ENCODE assay signal across 15 cellular contexts in genomic region chr5:135114759-135115158, GRCh38.
DNase-seq lines count a peak whose midpoint lies in the region; ATAC-seq, FAIRE-seq and TF ChIP-seq lines count a peak whose summit lies in the region.
"Had no signal": no experiment of that assay in that cellular context is flagged by ENCODE, and none has a peak within 500 bp of the region (broad histone marks: within the 10 kb centered on the region; RNA-seq: fewer than 3 reads in every experiment).

No MANE protein-coding gene starts in this region.

- H2BK5ac ChIP-seq in IMR-90 (ENCODE audit: low read depth, low read length, poor library complexity, severe bottlenecking), result no peak overlapping the region

- H3K36me3 ChIP-seq in IMR-90 (ENCODE audit: control insufficient read depth, insufficient read depth, low read length) (no peaks in the 10 kb centered on the region), bronchial epithelial cell (ENCODE audit: control insufficient read depth, insufficient read depth, low read length) (no peaks in the 10 kb centered on the region), spleen (no peaks in the 10 kb centered on the region)
- H3K36me3 ChIP-seq: BLaER1 treated with 17β-estradiol and CSF1 and Interleukin-3, amounts not matched to agents 10 nM and 100 nM; HAP-1 had no signal

- no peak overlapping the region for H2BK120ac ChIP-seq in IMR-90 (ENCODE audit: low read depth, low read length)

- no peaks in the 10 kb centered on the region; the same call in 1 of the 2 replicates for H4K20me1 ChIP-seq in IMR-90 (ENCODE audit: insufficient read depth, low read length)
- H4K20me1 ChIP-seq: BLaER1 treated with 17β-estradiol and CSF1 and Interleukin-3, amounts not matched to agents 10 nM and 100 nM had no signal

- H3K4me3 ChIP-seq in IMR-90 (ENCODE audit: insufficient read depth, low read depth, low read length) (no peak overlapping the region), bronchial epithelial cell (ENCODE audit: low read depth, low read length) (no peak overlapping the region), spleen (no peak overlapping the region)
- H3K4me3 ChIP-seq: BLaER1 treated with 17β-estradiol and CSF1 and Interleukin-3, amounts not matched to agents 10 nM and 100 nM; GM23248; HAP-1 had no signal

- no peak overlapping the region for H3K4me2 ChIP-seq in IMR-90 (ENCODE audit: low read depth, low read length)

- in situ Hi-C loops in IMR-90 (cut with MboI; ENCODE audit: low sequenced_read_pairs), result no loop called here

- POLR2A ChIA-PET in IMR-90 (lab: Charles Lee; ENCODE audit: unreplicated experiment), result no interaction called here

- H3K56ac ChIP-seq in IMR-90 (ENCODE audit: extremely low read depth, insufficient read depth, low read length), result no peak overlapping the region

- H3K18ac ChIP-seq in IMR-90 (ENCODE audit: low read depth, low read length), result no peak overlapping the region; the same call in 1 of the 2 replicates

- peaks cover 7% of the 10 kb centered on the region; the same call in 1 of the 2 replicates for H3K4me1 ChIP-seq in IMR-90 (ENCODE audit: control insufficient read depth, insufficient read depth, low read length)
- H3K4me1 ChIP-seq in spleen, result peaks cover 0 to 6% (median 0%) of the 10 kb centered on the region in 6 donors

- no TSS peak for BruUV-seq in IMR-90 (replicated peaks; lab: Mats Ljungman, UMichigan)

- no peak overlapping the region; the same call in 1 of the 2 replicates for H4K5ac ChIP-seq in IMR-90 (ENCODE audit: low read depth, low read length)

- no peak overlapping the region for H3K9ac ChIP-seq in IMR-90 (ENCODE audit: low read depth, low read length)
- H3K9ac ChIP-seq: BLaER1 treated with 17β-estradiol and CSF1 and Interleukin-3, amounts not matched to agents 10 nM and 100 nM; GM23248 had no signal

- no peak overlapping the region for H2BK20ac ChIP-seq in IMR-90 (ENCODE audit: low read depth, low read length)

- TF ChIP-seq CTCF in IMR-90 (conservative IDR thresholded peaks at IDR 0.05; ENCODE audit: low read depth, low read length) (no peak), bronchial epithelial cell (IDR thresholded peaks at IDR 0.05; ENCODE audit: insufficient read depth, low read length, severe bottlenecking) (no peak), spleen (IDR thresholded peaks at IDR 0.05 in 8 of 11, conservative IDR thresholded peaks at IDR 0.05 in 3 of 11) (no peak)

- intact Hi-C loops in IMR-90 (cut with micrococcal nuclease) (no loop called here), spleen (cut with DNase I; ENCODE audit: low total_unique reads) (no loop called here)

- no peak overlapping the region for H4K8ac ChIP-seq in IMR-90 (ENCODE audit: low read depth in 2 of 2, low read length in 2 of 2)

- H3K14ac ChIP-seq in IMR-90 (replicated peaks; ENCODE audit: low read depth, low read length), result no peak overlapping the region

- no peak for TF ChIP-seq RAD21 in IMR-90 (IDR thresholded peaks at IDR 0.05; ENCODE audit: low read length)

- H3K27me3 ChIP-seq in IMR-90 (ENCODE audit: control insufficient read depth, insufficient read depth, low read length) (no peaks in the 10 kb centered on the region; the same call in 1 of the 2 replicates), bronchial epithelial cell (ENCODE audit: control insufficient read depth, insufficient read depth, low read length) (no peaks in the 10 kb centered on the region), spleen (replicated peaks in 1 of 7) (peaks cover 0 to 15% (median 0%) of the 10 kb centered on the region in 7 donors)
- H3K27me3 ChIP-seq: BLaER1 treated with 17β-estradiol and CSF1 and Interleukin-3, amounts not matched to agents 10 nM and 100 nM had no signal

- H3K9me3 ChIP-seq in IMR-90 (ENCODE audit: control insufficient read depth, insufficient read depth, low read length), result no peaks in the 10 kb centered on the region
- no peaks in the 10 kb centered on the region for H3K9me3 ChIP-seq in spleen
- H3K9me3 ChIP-seq: BLaER1 treated with 17β-estradiol and CSF1 and Interleukin-3, amounts not matched to agents 10 nM and 100 nM; HAP-1 had no signal

- WGBS in IMR-90 (ENCODE audit: extremely low coverage in 2 of 2, insufficient read length in 1 of 2), 2 experiments, result no CpG with 5 or more reads among the region's 2 CpGs
- 73 to 97% (median 80%) methylated on average over 2 of the region's 2 CpGs for WGBS in spleen, 5 donors

- H3K23ac ChIP-seq in IMR-90 (ENCODE audit: low read depth, low read length), result no peak overlapping the region

- no peak overlapping the region for H2AK9ac ChIP-seq in IMR-90 (replicated peaks; ENCODE audit: low read depth, low read length, poor library complexity)

- H3K9me1 ChIP-seq in IMR-90 (ENCODE audit: insufficient read depth, low read length), result no peaks in the 10 kb centered on the region

- TF ChIP-seq POLR2A in IMR-90 (IDR thresholded peaks at IDR 0.05; ENCODE audit: low read depth, low read length) (no peak), spleen (IDR thresholded peaks at IDR 0.05) (no peak)

- no peak overlapping the region for H2BK15ac ChIP-seq in IMR-90 (ENCODE audit: low read depth, low read length)

- CTCF ChIA-PET in IMR-90 (lab: Yijun Ruan, JAX), result interaction anchor here (1.2 kb wide), 1 partner anchor 13 kb away, joined by 3 read pairs; no protein-coding TSS in a partner anchor

- DNase-seq in IMR-90 (no peak), bronchial epithelial cell (ENCODE audit: low read depth) (peak; percentile 73), spleen (peak; percentile 49), OCI-M2 (lab: John Stamatoyannopoulos, UW; ENCODE audit: unreplicated experiment) (no peak)
- DNase-seq: Calu3; CD8-positive, alpha-beta T cell; GM23248 had no signal

- peak overlapping the region; percentile 2; the same call in 1 of the 2 replicates for H3K4ac ChIP-seq in IMR-90 (ENCODE audit: low read depth, low read length)

- H4K91ac ChIP-seq in IMR-90 (ENCODE audit: insufficient read depth, low read depth, low read length), result no peak overlapping the region

- H3K27ac ChIP-seq in IMR-90 (ENCODE audit: insufficient read depth, low read length) (no peak overlapping the region), spleen (no peak overlapping the region)
- H3K27ac ChIP-seq: GM23248 had no signal

- FAIRE-seq in bronchial epithelial cell (lab: Jason Lieb, UNC), result no peak
- FAIRE-seq: G401.6, GM12891, GM19239, HTR-8/SVneo had no signal

- H3K79me1 ChIP-seq in IMR-90 (ENCODE audit: low read depth in 1 of 2, low read length in 2 of 2), result no peaks in the 10 kb centered on the region

- ATAC-seq in IMR-90 (ENCODE audit: low read depth), result no peak
- peak; percentile 50 for ATAC-seq in esophagus mucosa
- ATAC-seq in HG02973 (IDR thresholded peaks at IDR 0.05; ENCODE audit: unreplicated experiment), result no peak
- ATAC-seq: CD8-positive, alpha-beta T cell had no signal

- dilution Hi-C loops in IMR-90 (cut with HindIII; ENCODE audit: low sequenced_read_pairs, unreplicated experiment), result no loop called here

- H2AK5ac ChIP-seq in IMR-90 (ENCODE audit: low read depth, low read length), result no peak overlapping the region

- no peak overlapping the region for H2AFZ ChIP-seq in IMR-90 (replicated peaks; ENCODE audit: low read length, poor library complexity)
- H2AFZ ChIP-seq: GM23248 had no signal

TF ChIP-seq in IMR-90, 13 proteins besides CTCF, POLR2A, EP300 and RAD21:
- TF ChIP-seq BHLHE40 (IDR thresholded peaks at IDR 0.05; ENCODE audit: low read depth, low read length) (no peak), MXI1 (IDR thresholded peaks at IDR 0.05; ENCODE audit: borderline replicate concordance, low read depth, low read length) (no peak), CEBPB (IDR thresholded peaks at IDR 0.05; ENCODE audit: low read depth, low read length) (no peak), NFE2L2 (IDR thresholded peaks at IDR 0.05; ENCODE audit: low read depth, low read length) (no peak), MAFK (IDR thresholded peaks at IDR 0.05; ENCODE audit: low read depth, low read length) (no peak), USF2 (IDR thresholded peaks at IDR 0.05; ENCODE audit: low read depth, low read length) (no peak), RFX5 (IDR thresholded peaks at IDR 0.05; ENCODE audit: low read depth, low read length) (no peak), MAZ (IDR thresholded peaks at IDR 0.05; ENCODE audit: borderline replicate concordance, low read depth, low read length) (no peak), SMC3 (IDR thresholded peaks at IDR 0.05; ENCODE audit: low read depth, low read length) (no peak), CHD1 (IDR thresholded peaks at IDR 0.05; ENCODE audit: low read depth, low read length) (no peak)
- TF ChIP-seq, protein P1, sequence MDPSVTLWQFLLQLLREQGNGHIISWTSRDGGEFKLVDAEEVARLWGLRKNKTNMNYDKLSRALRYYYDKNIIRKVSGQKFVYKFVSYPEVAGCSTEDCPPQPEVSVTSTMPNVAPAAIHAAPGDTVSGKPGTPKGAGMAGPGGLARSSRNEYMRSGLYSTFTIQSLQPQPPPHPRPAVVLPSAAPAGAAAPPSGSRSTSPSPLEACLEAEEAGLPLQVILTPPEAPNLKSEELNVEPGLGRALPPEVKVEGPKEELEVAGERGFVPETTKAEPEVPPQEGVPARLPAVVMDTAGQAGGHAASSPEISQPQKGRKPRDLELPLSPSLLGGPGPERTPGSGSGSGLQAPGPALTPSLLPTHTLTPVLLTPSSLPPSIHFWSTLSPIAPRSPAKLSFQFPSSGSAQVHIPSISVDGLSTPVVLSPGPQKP (IDR thresholded peaks at IDR 0.05; ENCODE audit: borderline replicate concordance, low read depth, low read length), result no peak

Comparison
In these comparisons a context has a peak if more than half of its experiments do, and no peak if none do; other contexts are left out.
1. DNase-seq: peak in bronchial epithelial cell (single experiment) and spleen (single experiment); none in IMR-90 (single experiment) and OCI-M2 (single experiment).